In genomic region chr4:133147922-133148689, GRCh38 we compare ENCODE assay signal across 8 cellular contexts. TPM values are rescaled to one million over a fixed set of nuclear protein-coding genes. Genes with fewer than 3 reads are reported as not detected.
A peak's percentile ranks its signal among the peaks of the same experiment; 100 is the strongest.
DNase-seq lines count a peak whose midpoint lies in the region; ATAC-seq and TF ChIP-seq lines count a peak whose summit lies in the region.

No MANE protein-coding gene starts in this region.

- H3K27me3 ChIP-seq in Loucy (ENCODE audit: insufficient read depth, low read length, poor library complexity, severe bottlenecking) (no peaks in the 10 kb centered on the region), lower lobe of right lung (ENCODE audit: low read depth) (peaks cover 59% of the 10 kb centered on the region), tibial nerve (peaks cover 0 to 44% of the 10 kb centered on the region in 2 donors)

- H3K36me3 ChIP-seq in Loucy (ENCODE audit: insufficient read depth, low read length) (no peaks in the 10 kb centered on the region), lower lobe of right lung (no peaks in the 10 kb centered on the region), tibial nerve (no peaks in the 10 kb centered on the region)

- DNase-seq in COLO668 (lab: John Stamatoyannopoulos, UW; ENCODE audit: unreplicated experiment) = peak; percentile 50
- peak; percentile 72 for DNase-seq in coronary artery (ENCODE audit: low spot score)
- no peak for DNase-seq in lower lobe of right lung
- no peak for DNase-seq in tibial nerve (ENCODE audit: low spot score in 2 of 2)
- DNase-seq in epidermal melanocyte (ENCODE audit: insufficient read length, low spot score) = no peak
- DNase-seq in germinal center (ENCODE audit: low spot score) = no peak

- H3K9ac ChIP-seq in Loucy (ENCODE audit: low read depth, low read length, poor library complexity, severe bottlenecking) = peak overlapping the region; percentile 73

- peak overlapping the region; percentile 90 for H3K4me2 ChIP-seq in Loucy (ENCODE audit: low read depth, low read length, poor library complexity, severe bottlenecking)

- TF ChIP-seq CTCF in Loucy (conservative IDR thresholded peaks at IDR 0.05; ENCODE audit: low read length) (0 out of 2 replicates have a peak, but pooled peaks have one; percentile 12), coronary artery (IDR thresholded peaks at IDR 0.05) (peak; percentile 26), lower lobe of right lung (IDR thresholded peaks at IDR 0.05) (no peak), tibial nerve (IDR thresholded peaks at IDR 0.05) (no peak)

- H3K79me2 ChIP-seq in Loucy (ENCODE audit: insufficient read depth, low read length) = no peaks in the 10 kb centered on the region

- TF ChIP-seq EP300 in tibial nerve (IDR thresholded peaks at IDR 0.05) = no peak

- TF ChIP-seq POLR2A in tibial nerve (IDR thresholded peaks at IDR 0.05) = no peak

- ATAC-seq in lower lobe of right lung = peak; percentile 33 to 63
- no peak for ATAC-seq in GM19023 (IDR thresholded peaks at IDR 0.05; ENCODE audit: unreplicated experiment)

- H4K20me1 ChIP-seq in Loucy (ENCODE audit: insufficient read depth, low read length, poor library complexity, severe bottlenecking) = no peaks in the 10 kb centered on the region

- peak overlapping the region; percentile 77 for H2AFZ ChIP-seq in Loucy (ENCODE audit: low read length)

- intact Hi-C loops in lower lobe of right lung (cut with DNase I) = no loop called here

- no peaks in the 10 kb centered on the region; the same call in 1 of the 2 replicates for H3K9me3 ChIP-seq in Loucy (ENCODE audit: insufficient read depth, low read depth, low read length)
- no peaks in the 10 kb centered on the region for H3K9me3 ChIP-seq in lower lobe of right lung
- no peaks in the 10 kb centered on the region for H3K9me3 ChIP-seq in tibial nerve

- H3K4me1 ChIP-seq in Loucy (ENCODE audit: insufficient read depth, low read length, poor library complexity, severe bottlenecking) (peaks cover 38% of the 10 kb centered on the region), lower lobe of right lung (peaks cover 67% of the 10 kb centered on the region), tibial nerve (peaks cover 0 to 63% (median 3%) of the 10 kb centered on the region in 4 donors)

- peak overlapping the region; percentile 60 to 75 for H3K27ac ChIP-seq in coronary artery
- no peak overlapping the region for H3K27ac ChIP-seq in lower lobe of right lung
- H3K27ac ChIP-seq in tibial nerve = peak overlapping the region; percentile 26 to 77 (median 48)

- H3K9me2 ChIP-seq in Loucy (replicated peaks; ENCODE audit: low read depth, low read length) = no peaks in the 10 kb centered on the region

- H3F3A ChIP-seq in Loucy (ENCODE audit: low read depth) = no peaks in the 10 kb centered on the region; the same call in none of the 2 replicates

- peak overlapping the region; percentile 80 for H3K4me3 ChIP-seq in Loucy (ENCODE audit: low read length, poor library complexity, severe bottlenecking)
- peak overlapping the region; percentile 78 for H3K4me3 ChIP-seq in coronary artery
- H3K4me3 ChIP-seq in lower lobe of right lung = peak overlapping the region; percentile 45
- peak overlapping the region; percentile 41 to 58 (median 50) for H3K4me3 ChIP-seq in tibial nerve

- 1 to 2% methylated on average over 47 to 54 of the region's 54 CpGs for WGBS in tibial nerve, 2 donors

RNA-seq across cellular contexts. Expression of gene PCDH10, which starts 1.0 kb away (rescaled TPM):
- total RNA-seq in lower lobe of right lung (0.71 TPM), tibial nerve (10 to 100 TPM in 1 of 4 donors, 1 to 10 TPM in 3; 2.5 to 10.5 (median 3.5) TPM)

Comparison
In these comparisons a context has a peak if more than half of its experiments do, and no peak if none do; other contexts are left out.
1. DNase-seq: peak in COLO668 (single experiment) and coronary artery (single experiment); none in lower lobe of right lung (single experiment), tibial nerve (0 of 2), epidermal melanocyte (single experiment) and germinal center (single experiment).
2. CTCF ChIP-seq: peak in Loucy (single experiment) and coronary artery (single experiment); none in lower lobe of right lung (single experiment) and tibial nerve (0 of 5).
3. Peak in every context shown above with its lines, with median percentiles within 50 percentile points of each other: H3K4me3 ChIP-seq.